In the genomic region with DNA sequence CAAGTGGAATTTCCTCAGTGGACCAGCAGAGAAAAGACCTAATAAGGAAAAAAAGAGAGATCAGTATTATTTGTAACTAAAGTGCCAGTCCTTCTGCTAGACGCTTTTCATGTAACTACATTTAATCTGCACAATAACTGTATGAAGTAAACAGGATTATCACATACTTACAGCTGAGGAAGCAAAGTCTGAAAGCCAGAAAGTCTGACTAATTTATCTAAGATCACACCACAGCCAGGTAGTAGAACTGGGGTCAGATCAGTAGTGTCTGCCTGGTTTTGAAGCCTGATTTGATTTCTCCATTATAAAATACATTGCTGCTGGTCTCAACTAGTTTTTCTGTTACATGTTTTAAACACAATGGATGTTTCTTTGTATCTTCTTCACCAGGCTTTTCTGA, we compare ENCODE assay signal across 24 cellular contexts.
"Had no signal": no experiment of that assay in that cellular context is flagged by ENCODE, and none has a peak within 500 bp of the region (broad histone marks: within the 10 kb centered on the region; RNA-seq: fewer than 3 reads in every experiment).

No MANE protein-coding gene starts in this region.

- H3K9me3 Mint-ChIP-seq: activated B cell treated with CpG ODN at 0.5 μM for 24 hours; activated CD4-positive, alpha-beta memory T cell treated with anti-CD3 and anti-CD28 coated beads, Interleukin-2, amount 10 ng/mL, durations not matched to agents 7 days and 5 days; activated naive CD4-positive, alpha-beta T cell treated with anti-CD3 and anti-CD28 coated beads for 36 hours; IgD-negative memory B cell; T-helper 1 cell treated with Interleukin-12 subunit alpha and Interleukin-12 subunit beta and Interleukin-4 antibody, amounts not matched to agents 30 μg/mL and 1 μg/mL, for 36 hours had no signal

- H3K4me3 Mint-ChIP-seq: activated B cell treated with CpG ODN at 0.5 μM for 24 hours; activated CD4-positive, alpha-beta memory T cell treated with anti-CD3 and anti-CD28 coated beads, Interleukin-2, amount 10 ng/mL, durations not matched to agents 7 days and 5 days; activated naive CD4-positive, alpha-beta T cell treated with anti-CD3 and anti-CD28 coated beads for 36 hours; activated naive CD8-positive, alpha-beta T cell; IgD-negative memory B cell; T-helper 1 cell treated with Interleukin-12 subunit alpha and Interleukin-12 subunit beta and Interleukin-4 antibody, amounts not matched to agents 30 μg/mL and 1 μg/mL, for 36 hours had no signal

- H3K27ac ChIP-seq: brain microvascular endothelial cell, Peyer's patch, RWPE1, SJSA1 had no signal

- H3K27me3 Mint-ChIP-seq: activated B cell treated with CpG ODN at 0.5 μM for 24 hours; activated CD4-positive, alpha-beta memory T cell treated with anti-CD3 and anti-CD28 coated beads, Interleukin-2, amount 10 ng/mL, durations not matched to agents 7 days and 5 days; activated naive CD8-positive, alpha-beta T cell; IgD-negative memory B cell had no signal

- DNase-seq: activated B cell treated with CpG ODN at 0.5 μM for 24 hours; activated CD4-positive, alpha-beta memory T cell treated with anti-CD3 and anti-CD28 coated beads, Interleukin-2, amount 10 ng/mL, durations not matched to agents 7 days and 5 days; activated CD4-positive, alpha-beta T cell treated with anti-CD3 and anti-CD28 coated beads for 1 hour; activated CD4-positive, alpha-beta T cell treated with anti-CD3 and anti-CD28 coated beads, Interleukin-2, amount 50 U/mL, for 1 hour; activated gamma-delta T cell; activated naive CD4-positive, alpha-beta T cell treated with anti-CD3 and anti-CD28 coated beads for 36 hours; activated T-cell treated with anti-CD3 and anti-CD28 coated beads for 4 hours; amygdala; brain microvascular endothelial cell; KG1; NCI-H1048; NCI-H1930; NCI-H2107; NCI-H2171 treated with DMSO at 0.1 percent for 48 hours; NCI-H345; NCI-H510A; NCI-H526 treated with DMSO at 0.1 percent for 48 hours; Peyer's patch; SHP77 had no signal

- H3K27ac Mint-ChIP-seq: activated B cell treated with CpG ODN at 0.5 μM for 24 hours; activated CD4-positive, alpha-beta memory T cell treated with anti-CD3 and anti-CD28 coated beads, Interleukin-2, amount 10 ng/mL, durations not matched to agents 7 days and 5 days; activated naive CD4-positive, alpha-beta T cell treated with anti-CD3 and anti-CD28 coated beads for 36 hours; activated naive CD8-positive, alpha-beta T cell; IgD-negative memory B cell; T-helper 1 cell treated with Interleukin-12 subunit alpha and Interleukin-12 subunit beta and Interleukin-4 antibody, amounts not matched to agents 30 μg/mL and 1 μg/mL, for 36 hours had no signal

- H3K4me1 Mint-ChIP-seq: activated CD4-positive, alpha-beta memory T cell treated with anti-CD3 and anti-CD28 coated beads, Interleukin-2, amount 10 ng/mL, durations not matched to agents 7 days and 5 days had no signal
